Comparison of ENCODE assay signal across 21 cellular contexts in the genomic region with DNA sequence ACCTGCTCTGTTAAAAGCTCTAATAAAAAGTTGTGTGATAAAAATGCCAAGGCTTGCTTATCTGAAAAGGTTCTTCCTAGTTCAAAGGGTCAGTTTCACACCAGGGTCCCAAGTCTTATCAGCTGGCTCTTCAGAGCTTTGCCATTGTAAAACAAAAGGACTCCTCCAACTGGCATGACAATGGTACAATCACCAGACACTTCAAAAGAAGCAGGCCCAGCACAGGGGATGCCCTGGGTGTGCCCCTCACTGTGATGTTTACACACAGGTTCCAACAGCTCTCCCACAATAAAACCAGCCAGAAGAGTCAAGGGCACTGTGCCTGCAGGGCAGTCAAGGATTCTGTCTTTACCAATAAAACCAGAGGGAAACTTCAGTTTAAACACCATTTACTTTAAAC.
"Had no signal": no experiment of that assay in that cellular context is flagged by ENCODE, and none has a peak within 500 bp of the region (broad histone marks: within the 10 kb centered on the region; RNA-seq: fewer than 3 reads in every experiment).

No MANE protein-coding gene starts in this region.

- H3K36me3 ChIP-seq: right lobe of liver, vagina had no signal

- H3K36me3 Mint-ChIP-seq: activated CD8-positive, alpha-beta memory T cell treated with anti-CD3 and anti-CD28 coated beads, Interleukin-2, amount 10 ng/mL, durations not matched to agents 7 days and 5 days; activated naive CD8-positive, alpha-beta T cell treated with anti-CD3 and anti-CD28 coated beads for 36 hours; immature natural killer cell; naive thymus-derived CD8-positive, alpha-beta T cell had no signal

- H2AFZ ChIP-seq: parathyroid adenoma had no signal

- H3K27me3 ChIP-seq: right lobe of liver, vagina had no signal

- H3K27ac Mint-ChIP-seq: activated CD4-positive, alpha-beta memory T cell treated with anti-CD3 and anti-CD28 coated beads, Interleukin-2, amount 10 ng/mL, durations not matched to agents 7 days and 5 days; activated CD8-positive, alpha-beta memory T cell treated with anti-CD3 and anti-CD28 coated beads, Interleukin-2, amount 10 ng/mL, durations not matched to agents 7 days and 5 days; activated naive CD8-positive, alpha-beta T cell treated with anti-CD3 and anti-CD28 coated beads for 36 hours; immature natural killer cell; naive thymus-derived CD8-positive, alpha-beta T cell; stimulated activated naive CD8-positive, alpha-beta T cell treated with anti-CD3 and anti-CD28 coated beads, Interleukin-15, amount 100 ng/mL, for 72 hours had no signal

- ATAC-seq: activated CD8-positive, alpha-beta memory T cell treated with anti-CD3 and anti-CD28 coated beads, Interleukin-2, amount 10 ng/mL, durations not matched to agents 7 days and 5 days; naive thymus-derived CD8-positive, alpha-beta T cell; right lobe of liver; stimulated activated naive CD8-positive, alpha-beta T cell treated with anti-CD3 and anti-CD28 coated beads, Interleukin-15, amount 100 ng/mL, for 72 hours had no signal

- H3K27ac ChIP-seq: coronary artery, parathyroid adenoma, right lobe of liver, vagina had no signal

- H3K9me3 Mint-ChIP-seq: activated CD4-positive, alpha-beta memory T cell treated with anti-CD3 and anti-CD28 coated beads, Interleukin-2, amount 10 ng/mL, durations not matched to agents 7 days and 5 days; activated naive CD8-positive, alpha-beta T cell treated with anti-CD3 and anti-CD28 coated beads for 36 hours; immature natural killer cell had no signal

- H3K4me3 ChIP-seq: coronary artery, right lobe of liver, vagina had no signal

- H3K4me3 Mint-ChIP-seq: activated CD4-positive, alpha-beta memory T cell treated with anti-CD3 and anti-CD28 coated beads, Interleukin-2, amount 10 ng/mL, durations not matched to agents 7 days and 5 days; activated CD8-positive, alpha-beta memory T cell treated with anti-CD3 and anti-CD28 coated beads, Interleukin-2, amount 10 ng/mL, durations not matched to agents 7 days and 5 days; activated naive CD8-positive, alpha-beta T cell treated with anti-CD3 and anti-CD28 coated beads for 36 hours; immature natural killer cell; naive thymus-derived CD8-positive, alpha-beta T cell; stimulated activated naive CD8-positive, alpha-beta T cell treated with anti-CD3 and anti-CD28 coated beads, Interleukin-15, amount 100 ng/mL, for 72 hours had no signal

- H3K9me3 ChIP-seq: right lobe of liver, vagina had no signal

- H3K27me3 Mint-ChIP-seq: stimulated activated naive CD8-positive, alpha-beta T cell treated with anti-CD3 and anti-CD28 coated beads, Interleukin-15, amount 100 ng/mL, for 72 hours had no signal

- H3K79me2 ChIP-seq: parathyroid adenoma had no signal

- H3K4me1 Mint-ChIP-seq: activated CD4-positive, alpha-beta memory T cell treated with anti-CD3 and anti-CD28 coated beads, Interleukin-2, amount 10 ng/mL, durations not matched to agents 7 days and 5 days; activated CD8-positive, alpha-beta memory T cell treated with anti-CD3 and anti-CD28 coated beads, Interleukin-2, amount 10 ng/mL, durations not matched to agents 7 days and 5 days; activated naive CD8-positive, alpha-beta T cell treated with anti-CD3 and anti-CD28 coated beads for 36 hours; immature natural killer cell; naive thymus-derived CD8-positive, alpha-beta T cell; stimulated activated naive CD8-positive, alpha-beta T cell treated with anti-CD3 and anti-CD28 coated beads, Interleukin-15, amount 100 ng/mL, for 72 hours had no signal

- DNase-seq: activated CD4-positive, alpha-beta memory T cell treated with anti-CD3 and anti-CD28 coated beads, Interleukin-2, amount 10 ng/mL, durations not matched to agents 7 days and 5 days; activated CD4-positive, alpha-beta T cell treated with anti-CD3 and anti-CD28 coated beads for 48 hours; activated CD4-positive, CD25-positive, alpha-beta regulatory T cell; activated CD8-positive, alpha-beta memory T cell treated with anti-CD3 and anti-CD28 coated beads, Interleukin-2, amount 10 ng/mL, durations not matched to agents 7 days and 5 days; activated naive CD8-positive, alpha-beta T cell treated with anti-CD3 and anti-CD28 coated beads for 36 hours; amniotic stem cell; central memory CD4-positive, alpha-beta T cell; erythroblast; hypothalamus; immature natural killer cell; mesenchymal stem cell; naive thymus-derived CD8-positive, alpha-beta T cell; right lobe of liver; small intestine; stimulated activated CD4-positive, alpha-beta T cell treated with anti-CD3 and anti-CD28 coated beads, Interleukin-4, amount 100 ng/mL, for 1 hour; stimulated activated naive CD8-positive, alpha-beta T cell treated with anti-CD3 and anti-CD28 coated beads, Interleukin-15, amount 100 ng/mL, for 72 hours; T-helper 2 cell; trophoblast cell had no signal

- H3K4me1 ChIP-seq: parathyroid adenoma, right lobe of liver, vagina had no signal
